In genomic region chr20:3175270-3175669, GRCh38 we compare ENCODE assay signal across 12 cellular contexts. TPM values are rescaled to one million over a fixed set of nuclear protein-coding genes. Genes with fewer than 3 reads are reported as not detected.
DNase-seq lines count a peak whose midpoint lies in the region; ATAC-seq and TF ChIP-seq lines count a peak whose summit lies in the region.
"Had no signal": no experiment of that assay in that cellular context is flagged by ENCODE, and none has a peak within 500 bp of the region (broad histone marks: within the 10 kb centered on the region; RNA-seq: fewer than 3 reads in every experiment).

No MANE protein-coding gene starts in this region.

- H3F3A ChIP-seq in neural cell (ENCODE audit: insufficient read depth, low read length, poor library complexity, severe bottlenecking), result no peaks in the 10 kb centered on the region

- peaks cover 5% of the 10 kb centered on the region for H3K4me1 ChIP-seq in CD8-positive, alpha-beta memory T cell (ENCODE audit: insufficient read depth, low read length)
- H3K4me1 ChIP-seq in Panc1 (ENCODE audit: control insufficient read depth, insufficient read depth, low read length), result peaks cover 14% of the 10 kb centered on the region

- H3K4me3 Mint-ChIP-seq in CD8-positive, alpha-beta memory T cell, result peak overlapping the region in 4 of 7 donors; percentile 1 to 82 (median 21)

- H3K9me3 Mint-ChIP-seq in CD8-positive, alpha-beta memory T cell, result no peaks in the 10 kb centered on the region

- no peak for TF ChIP-seq EP300 in neural cell (conservative IDR thresholded peaks at IDR 0.05; ENCODE audit: poor library complexity, severe bottlenecking)

- no peaks in the 10 kb centered on the region for H4K20me1 ChIP-seq in neural cell (ENCODE audit: insufficient read depth)

- no peak overlapping the region for H3K9ac ChIP-seq in neural cell (ENCODE audit: low read length)

- no peak overlapping the region for H2AFZ ChIP-seq in neural cell (ENCODE audit: low read depth, low read length)

- no peak for ATAC-seq in Panc1
- ATAC-seq: heart right ventricle had no signal

- CTCF ChIA-PET in CD8-positive, alpha-beta memory T cell (lab: Charles Lee), result interaction anchor here (0.7 kb wide), 1 partner anchor 14 kb away, joined by 3 read pairs; no protein-coding TSS in a partner anchor
- CTCF ChIA-PET in Panc1 (lab: Charles Lee), result no interaction called here

- no peaks in the 10 kb centered on the region for H3K9me2 ChIP-seq in neural cell (ENCODE audit: insufficient read depth, low read length)

- H3K27me3 Mint-ChIP-seq in CD8-positive, alpha-beta memory T cell, result peaks cover 5 to 9% of the 10 kb centered on the region in 2 donors

- TF ChIP-seq CTCF in Panc1 (IDR thresholded peaks at IDR 0.05) (no peak), neural cell (IDR thresholded peaks at IDR 0.05; ENCODE audit: poor library complexity, severe bottlenecking) (no peak)

- H3K4me1 Mint-ChIP-seq in CD8-positive, alpha-beta memory T cell, result peaks cover 11 to 20% (median 16%) of the 10 kb centered on the region in 3 donors

- no peak for TF ChIP-seq RAD21 in neural cell (conservative IDR thresholded peaks at IDR 0.05)

- H3K9me3 ChIP-seq in CD8-positive, alpha-beta memory T cell (ENCODE audit: low read length), result no peaks in the 10 kb centered on the region
- H3K9me3 ChIP-seq in Panc1 (ENCODE audit: control insufficient read depth, insufficient read depth, low read depth, low read length) (no peaks in the 10 kb centered on the region), neural cell (ENCODE audit: low read length) (no peaks in the 10 kb centered on the region)
- H3K9me3 ChIP-seq: heart right ventricle, tibial nerve had no signal

- no peak overlapping the region for H3K4me2 ChIP-seq in neural cell (ENCODE audit: low read length)

- TSS peak; percentile 88 for BruUV-seq in Panc1 (replicated peaks; lab: Mats Ljungman, UMichigan)

- peaks cover 6% of the 10 kb centered on the region for H3K27me3 ChIP-seq in CD8-positive, alpha-beta memory T cell (ENCODE audit: insufficient read depth, low read length, poor library complexity, severe bottlenecking)
- H3K27me3 ChIP-seq in Panc1 (ENCODE audit: control insufficient read depth, insufficient read depth, low read length) (no peaks in the 10 kb centered on the region), neural cell (ENCODE audit: insufficient read depth, low read depth, low read length) (no peaks in the 10 kb centered on the region)
- H3K27me3 ChIP-seq: tibial nerve had no signal

- in situ Hi-C loops in Panc1 (cut with HindIII; ENCODE audit: low pct_unique_long_range_greater_than_20kb, low sequenced_read_pairs), result no loop called here

- intact Hi-C loops in Panc1 (cut with micrococcal nuclease; ENCODE audit: unreplicated experiment), result no loop called here

- no peak overlapping the region for H3K27ac ChIP-seq in CD8-positive, alpha-beta memory T cell (ENCODE audit: low read depth, low read length)
- H3K27ac ChIP-seq in Panc1 (ENCODE audit: low read length) (peak overlapping the region; percentile 81; the same call in 1 of the 2 replicates), epithelial cell of prostate (peak overlapping the region; percentile 72), neural cell (ENCODE audit: low read length) (no peak overlapping the region)

- POLR2A ChIA-PET in CD8-positive, alpha-beta memory T cell (lab: Charles Lee), result no interaction called here
- POLR2A ChIA-PET in Panc1 (lab: Charles Lee), result no interaction called here

- no peaks in the 10 kb centered on the region for H3K36me3 ChIP-seq in CD8-positive, alpha-beta memory T cell (ENCODE audit: insufficient read depth, low read length)
- H3K36me3 ChIP-seq in Panc1 (ENCODE audit: control insufficient read depth, insufficient read depth, low read length), result no peaks in the 10 kb centered on the region
- no peaks in the 10 kb centered on the region for H3K36me3 ChIP-seq in neural cell (ENCODE audit: insufficient read depth, low read length)
- H3K36me3 ChIP-seq: heart right ventricle, tibial nerve had no signal

- peaks cover 5% of the 10 kb centered on the region for H3K79me2 ChIP-seq in neural cell (replicated peaks; ENCODE audit: insufficient read depth, low read length)

- no peak overlapping the region for H3K4me3 ChIP-seq in CD8-positive, alpha-beta memory T cell (ENCODE audit: low read length)
- H3K4me3 ChIP-seq in Panc1 (ENCODE audit: low read depth in 2 of 2, low read length in 2 of 2) (peak overlapping the region; percentile 81 to 92; a peak in 3 of 4 replicates), neural cell (ENCODE audit: low read length) (peak overlapping the region; percentile 84)

- H3K36me3 Mint-ChIP-seq in CD8-positive, alpha-beta memory T cell, result peaks cover 0 to 2% (median 0%) of the 10 kb centered on the region in 3 donors

- DNase-seq in CD8-positive, alpha-beta memory T cell, result no peak
- DNase-seq in Panc1 (ENCODE audit: low read depth, low spot score), result no peak
- no peak for DNase-seq in epithelial cell of prostate (ENCODE audit: low read depth, low spot score)
- no peak for DNase-seq in 8988T
- DNase-seq in UCSD-AML1 (lab: John Stamatoyannopoulos, UW; ENCODE audit: unreplicated experiment), result no peak
- no peak for DNase-seq in D341Med (ENCODE audit: low spot score)
- DNase-seq in activated CD4-positive, alpha-beta T cell treated with anti-CD3 and anti-CD28 coated beads, Interleukin-2, amount 50 U/mL, for 1 hour, result no peak
- DNase-seq: heart right ventricle, NCI-H345, SHP77 had no signal

- peak overlapping the region in 3 of 8 donors; percentile 24 to 67 (median 42) for H3K27ac Mint-ChIP-seq in CD8-positive, alpha-beta memory T cell

TF ChIP-seq in neural cell, 6 proteins besides CTCF, POLR2A, EP300 and RAD21:
- no peak for TF ChIP-seq REST (IDR thresholded peaks at IDR 0.05; ENCODE audit: borderline replicate concordance)
- no peak for TF ChIP-seq POLR2AphosphoS5 (IDR thresholded peaks at IDR 0.05)
- TF ChIP-seq SMC3 (conservative IDR thresholded peaks at IDR 0.05; ENCODE audit: poor library complexity), result no peak
- TF ChIP-seq EZH2 (IDR thresholded peaks at IDR 0.05; ENCODE audit: borderline replicate concordance, insufficient read depth, low read length, poor library complexity, severe bottlenecking), result no peak

RNA-seq across cellular contexts. Expression of gene LZTS3, which starts 1.9 kb away (rescaled TPM):
- total RNA-seq in CD8-positive, alpha-beta memory T cell, result 1 to 10 TPM in 1 of 2 experiments, under 1 TPM in 1; 0.97 to 1.0 TPM
- 0.35 TPM for polyA plus RNA-seq in CD8-positive, alpha-beta memory T cell
- 5.2 TPM for total RNA-seq in Panc1 (2021; ENCODE audit: unreplicated experiment)
- 7.8 TPM for polyA plus RNA-seq in Panc1 (2012; ENCODE audit: insufficient read length)
- 33.8 and 42.0 TPM in 2 replicates for polyA plus RNA-seq in neural cell
- polyA minus RNA-seq in neural cell, result 31.4 and 32.3 TPM in 2 replicates

RNA-seq across cellular contexts. Expression of gene FASTKD5, which starts 15.6 kb away (rescaled TPM):
- 10 to 100 TPM; 26.7 to 27.0 TPM for total RNA-seq in CD8-positive, alpha-beta memory T cell
- polyA plus RNA-seq in CD8-positive, alpha-beta memory T cell, result 14.6 TPM
- total RNA-seq in Panc1 (2021; ENCODE audit: unreplicated experiment), result 16.3 TPM
- polyA plus RNA-seq in Panc1 (2012; ENCODE audit: insufficient read length), result 8.2 TPM
- 14.2 and 17.0 TPM in 2 replicates for polyA plus RNA-seq in neural cell
- 29.9 and 31.3 TPM in 2 replicates for polyA minus RNA-seq in neural cell

RNA-seq across cellular contexts. Expression of gene UBOX5, which starts 15.6 kb away (rescaled TPM):
- 1 to 10 TPM; 6.0 to 6.8 TPM for total RNA-seq in CD8-positive, alpha-beta memory T cell
- polyA plus RNA-seq in CD8-positive, alpha-beta memory T cell, result 7.5 TPM
- 6.6 TPM for total RNA-seq in Panc1 (2021; ENCODE audit: unreplicated experiment)
- polyA plus RNA-seq in Panc1 (2012; ENCODE audit: insufficient read length), result 6.0 TPM
- polyA plus RNA-seq in neural cell, result 1.8 and 3.6 TPM in 2 replicates
- polyA minus RNA-seq in neural cell, result 5.4 and 6.1 TPM in 2 replicates

RNA-seq across cellular contexts. Expression of gene DDRGK1, which starts 29.2 kb away (rescaled TPM):
- 10 to 100 TPM; 75.3 to 77.9 TPM for total RNA-seq in CD8-positive, alpha-beta memory T cell
- polyA plus RNA-seq in CD8-positive, alpha-beta memory T cell, result 58.1 TPM
- 65.5 TPM for total RNA-seq in Panc1 (2021; ENCODE audit: unreplicated experiment)
- 101 TPM for polyA plus RNA-seq in Panc1 (2012; ENCODE audit: insufficient read length)
- 67.6 and 77.8 TPM in 2 replicates for polyA plus RNA-seq in neural cell
- polyA minus RNA-seq in neural cell, result 43.8 and 44.9 TPM in 2 replicates

RNA-seq across cellular contexts. Expression of gene ITPA, which starts 34.0 kb away (rescaled TPM):
- 10 to 100 TPM; 90.4 to 98.2 TPM for total RNA-seq in CD8-positive, alpha-beta memory T cell
- 60.8 TPM for polyA plus RNA-seq in CD8-positive, alpha-beta memory T cell
- total RNA-seq in Panc1 (2021; ENCODE audit: unreplicated experiment), result 107 TPM
- 111 TPM for polyA plus RNA-seq in Panc1 (2012; ENCODE audit: insufficient read length)
- polyA plus RNA-seq in neural cell, result 87.1 and 89.5 TPM in 2 replicates
- polyA minus RNA-seq in neural cell, result 26.3 and 27.3 TPM in 2 replicates

Comparison
In these comparisons a context has a peak if more than half of its experiments do, and no peak if none do; other contexts are left out.
1. H3K27ac ChIP-seq: peak in Panc1 (single experiment) and epithelial cell of prostate (single experiment); none in CD8-positive, alpha-beta memory T cell (single experiment) and neural cell (single experiment).